Comparison of ENCODE assay signal across 23 cellular contexts in the genomic region with DNA sequence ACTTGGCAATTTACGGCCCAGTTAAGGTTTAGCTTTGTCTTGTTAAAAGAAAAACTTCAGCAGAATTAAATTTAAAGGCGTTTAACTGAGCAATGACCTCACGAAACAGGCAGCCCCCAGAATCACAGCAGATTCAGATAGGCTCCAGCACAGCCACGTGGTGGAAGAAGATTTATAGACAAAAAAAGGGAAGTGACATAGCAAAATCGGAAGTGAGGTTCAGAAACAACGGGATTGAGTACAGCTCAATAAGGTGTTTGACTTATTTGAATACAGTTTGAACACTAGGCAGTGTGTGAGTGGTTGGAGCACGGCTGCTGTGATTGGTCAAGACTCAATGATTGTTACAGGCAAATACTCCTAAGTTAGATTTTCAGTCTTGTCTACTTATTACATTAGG.
DNase-seq lines count a peak whose midpoint lies in the region; ATAC-seq, FAIRE-seq and TF ChIP-seq lines count a peak whose summit lies in the region.
"Had no signal": no experiment of that assay in that cellular context is flagged by ENCODE, and none has a peak within 500 bp of the region (broad histone marks: within the 10 kb centered on the region; RNA-seq: fewer than 3 reads in every experiment).

No MANE protein-coding gene starts in this region.

- no peak for TF ChIP-seq POLR2A in GM12878 (IDR thresholded peaks at IDR 0.05; ENCODE audit: low read depth, low read length)
- TF ChIP-seq POLR2A in uterus (IDR thresholded peaks at IDR 0.05) = no peak

- H3K27me3 Mint-ChIP-seq in CD14-positive monocyte (ENCODE audit: low read depth in 3 of 3) = peaks cover 0 to 3% (median under 1%) of the 10 kb centered on the region in 3 donors

- H3K9me3 Mint-ChIP-seq in CD14-positive monocyte = peaks cover 0 to 4% (median 1%) of the 10 kb centered on the region in 7 donors
- H3K9me3 Mint-ChIP-seq: endodermal cell had no signal

- intact Hi-C loops in CD14-positive monocyte (cut with micrococcal nuclease) (no loop called here), GM12878 (cut with micrococcal nuclease; ENCODE audit: unreplicated experiment) (no loop called here), posterior cingulate gyrus (cut with DNase I) (no loop called here), uterus (cut with DNase I; ENCODE audit: low total_unique reads) (no loop called here)

- POLR2A ChIA-PET in GM12878 (lab: Charles Lee) = no interaction called here

- TF ChIP-seq RAD21 in GM12878 (IDR thresholded peaks at IDR 0.05; ENCODE audit: insufficient read depth, low read depth, low read length) = no peak

- 50% methylated on average over 7 of the region's 7 CpGs for WGBS in GM12878 (ENCODE audit: insufficient coverage, insufficient replicate concordance, low lambda C conversion rate, missing lambda C conversion rate)

- TF ChIP-seq EP300 in GM12878 (IDR thresholded peaks at IDR 0.05; ENCODE audit: borderline replicate concordance in 1 of 2, control insufficient read depth in 1 of 2, low read depth in 2 of 2, low read length in 2 of 2) = no peak

- TF ChIP-seq CTCF in CD14-positive monocyte (IDR thresholded peaks at IDR 0.05) (no peak), GM12878 (IDR thresholded peaks at IDR 0.05 in 2 of 3, conservative IDR thresholded peaks at IDR 0.05 in 1 of 3; ENCODE audit: control insufficient read depth in 2 of 3, extremely low read depth in 1 of 3, insufficient read depth in 1 of 3, low read depth in 3 of 3, low read length in 3 of 3) (no peak), uterus (IDR thresholded peaks at IDR 0.05) (no peak)

- H3K4me1 Mint-ChIP-seq in CD14-positive monocyte = peaks cover 8% of the 10 kb centered on the region

- no peaks in the 10 kb centered on the region for H4K20me1 ChIP-seq in GM12878 (ENCODE audit: control insufficient read depth, insufficient read depth)
- H4K20me1 ChIP-seq: BLaER1 treated with 17β-estradiol and CSF1 and Interleukin-3, amounts not matched to agents 10 nM and 100 nM had no signal

- in situ Hi-C loops in GM12878 (cut with MboI) = no loop called here

- no peak overlapping the region for H2AFZ ChIP-seq in GM12878 (ENCODE audit: control insufficient read depth, low read depth, low read length)

- no TSS peak for BruUV-seq in GM12878 (replicated peaks; lab: Mats Ljungman, UMichigan)

- peaks cover 4% of the 10 kb centered on the region; the same call in 1 of the 2 replicates for H3K4me1 ChIP-seq in GM12878 (ENCODE audit: control insufficient read depth, insufficient read depth, low read length)
- H3K4me1 ChIP-seq in uterus = peaks cover 0 to 7% of the 10 kb centered on the region in 2 donors

- FAIRE-seq in GM12878 (lab: Jason Lieb, UNC) = no peak
- FAIRE-seq: colon, HTR-8/SVneo had no signal

- H3K27me3 ChIP-seq in GM12878 (replicated peaks in 1 of 2; ENCODE audit: control insufficient read depth in 2 of 2, insufficient read depth in 2 of 2, low read length in 1 of 2) = no peaks in the 10 kb centered on the region
- no peaks in the 10 kb centered on the region for H3K27me3 ChIP-seq in uterus
- H3K27me3 ChIP-seq: BLaER1 treated with 17β-estradiol and CSF1 and Interleukin-3, amounts not matched to agents 10 nM and 100 nM; body of pancreas; heart left ventricle had no signal

- no peaks in the 10 kb centered on the region for H3K36me3 Mint-ChIP-seq in CD14-positive monocyte

- H3K9ac ChIP-seq in GM12878 (ENCODE audit: control insufficient read depth, insufficient read depth, low read length) = no peak overlapping the region
- H3K9ac ChIP-seq: BLaER1 treated with 17β-estradiol and CSF1 and Interleukin-3, amounts not matched to agents 10 nM and 100 nM had no signal

- peak overlapping the region in 4 of 7 donors; percentile 1 to 66 (median 47) for H3K27ac Mint-ChIP-seq in CD14-positive monocyte
- H3K27ac Mint-ChIP-seq: activated T-helper 2 cell treated with anti-CD3 and anti-CD28 coated beads, Interferon-gamma antibody, Interleukin-2, Interleukin-4, amounts not matched to agents 10 μg/mL and 5 μg/mL and 100 μg/mL, durations not matched to agents 14 hours and 24 hours and 36 hours; endodermal cell had no signal

- H3K4me3 ChIP-seq in GM12878 (no peak overlapping the region), uterus (no peak overlapping the region)
- H3K4me3 ChIP-seq: BLaER1 treated with 17β-estradiol and CSF1 and Interleukin-3, amounts not matched to agents 10 nM and 100 nM; body of pancreas; heart left ventricle had no signal

- SMC1A ChIA-PET in GM12878 (lab: Charles Lee; ENCODE audit: uncharacterized antibody, unreplicated experiment) = no interaction called here

- H3K9me3 ChIP-seq in GM12878 (replicated peaks; ENCODE audit: control insufficient read depth, insufficient read depth, low read length) (no peaks in the 10 kb centered on the region), uterus (no peaks in the 10 kb centered on the region)
- H3K9me3 ChIP-seq: BLaER1 treated with 17β-estradiol and CSF1 and Interleukin-3, amounts not matched to agents 10 nM and 100 nM; body of pancreas; heart left ventricle had no signal

- H3K4me2 ChIP-seq in GM12878 (ENCODE audit: control insufficient read depth, insufficient read depth) = no peak overlapping the region
- H3K4me2 ChIP-seq: BLaER1 treated with 17β-estradiol and CSF1 and Interleukin-3, amounts not matched to agents 10 nM and 100 nM had no signal

- H3K79me2 ChIP-seq in GM12878 (ENCODE audit: control insufficient read depth, insufficient read depth, low read length) = no peaks in the 10 kb centered on the region

- CTCF ChIA-PET in GM12878 (lab: Yijun Ruan, JAX) = interaction anchor here (0.8 kb wide), 1 partner anchor 61 kb away, joined by 4 read pairs; no protein-coding TSS in a partner anchor

- peak overlapping the region in 1 of 2 donors; percentile 52 for H3K4me3 Mint-ChIP-seq in CD14-positive monocyte
- H3K4me3 Mint-ChIP-seq: endodermal cell had no signal

- H3K36me3 ChIP-seq in GM12878 (ENCODE audit: control insufficient read depth in 2 of 2, insufficient read depth in 2 of 2, low read length in 1 of 2) = no peaks in the 10 kb centered on the region
- H3K36me3 ChIP-seq in uterus = no peaks in the 10 kb centered on the region
- H3K36me3 ChIP-seq: BLaER1 treated with 17β-estradiol and CSF1 and Interleukin-3, amounts not matched to agents 10 nM and 100 nM; heart left ventricle had no signal

- peak; percentile 48 for ATAC-seq in HG03342 (IDR thresholded peaks at IDR 0.05; ENCODE audit: unreplicated experiment)
- ATAC-seq in GM12878 = peak; percentile 60
- ATAC-seq in HG02759 (IDR thresholded peaks at IDR 0.05; ENCODE audit: unreplicated experiment) = no peak
- ATAC-seq: body of pancreas, heart left ventricle had no signal

- no peak overlapping the region for H3K27ac ChIP-seq in GM12878 (ENCODE audit: control insufficient read depth, insufficient read depth)
- H3K27ac ChIP-seq in uterus = no peak overlapping the region
- H3K27ac ChIP-seq: BLaER1 treated with 17β-estradiol and CSF1 and Interleukin-3, amounts not matched to agents 10 nM and 100 nM; body of pancreas had no signal

- DNase-seq in CD14-positive monocyte (ENCODE audit: low spot score) (no peak), NOMO-1 treated with dmso at 0.1 percent for 144 hours (lab: John Stamatoyannopoulos, UW; ENCODE audit: unreplicated experiment) (peak; percentile 86), GM12878 (ENCODE audit: low read depth, low spot score) (no peak), posterior cingulate gyrus (no peak), NCI-H524 (lab: John Stamatoyannopoulos, UW) (no peak), uterus (no peak)
- DNase-seq: activated CD4-positive, CD25-positive, alpha-beta regulatory T cell; body of pancreas; endodermal cell; GDM1; HCEC 1CT; heart left ventricle; NCI-H1694 treated with DMSO at 0.1 percent for 48 hours; NCI-H226; nucleus accumbens; stimulated activated CD4-positive, alpha-beta T cell treated with anti-CD3 and anti-CD28 coated beads, Interleukin-12 subunit alpha, Interleukin-12 subunit beta, amount 100 ng/mL, for 4 hours; substantia nigra had no signal

- RAD21 ChIA-PET in GM12878 (lab: Charles Lee; ENCODE audit: unreplicated experiment) = no interaction called here

TF ChIP-seq in GM12878, 131 proteins besides CTCF, POLR2A, EP300 and RAD21:
- no peak for TF ChIP-seq ATF2 (IDR thresholded peaks at IDR 0.05; ENCODE audit: low read length)
- no peak for TF ChIP-seq JUND (IDR thresholded peaks at IDR 0.05; ENCODE audit: low read depth, low read length)
- TF ChIP-seq SPI1 (IDR thresholded peaks at IDR 0.05; ENCODE audit: borderline replicate concordance, insufficient read depth, low read depth, low read length) = peak; percentile 80; the same call in 1 of the 2 replicates
- TF ChIP-seq NR2F1 (conservative IDR thresholded peaks at IDR 0.05) = no peak
